25 cellular contexts compared by ENCODE assay signal in genomic region chr9:30329441-30329840, GRCh38.
"Had no signal": no experiment of that assay in that cellular context is flagged by ENCODE, and none has a peak within 500 bp of the region (broad histone marks: within the 10 kb centered on the region; RNA-seq: fewer than 3 reads in every experiment).

No MANE protein-coding gene starts in this region.

- H3K27me3 ChIP-seq: colonic mucosa, gastroesophageal sphincter, ovary, sigmoid colon, stomach, testis, tibial nerve, upper lobe of left lung had no signal

- H3K4me3 ChIP-seq: colonic mucosa, gastroesophageal sphincter, lower lobe of right lung, mucosa of descending colon, ovary, sigmoid colon, stomach, testis, tibial nerve, upper lobe of left lung had no signal

- H3K9me3 ChIP-seq: colonic mucosa, gastroesophageal sphincter, lower lobe of right lung, mucosa of descending colon, ovary, sigmoid colon, stomach, testis, tibial nerve, upper lobe of left lung had no signal

- H3K4me1 ChIP-seq: colonic mucosa, gastroesophageal sphincter, lower lobe of right lung, sigmoid colon, stomach, testis, tibial nerve, upper lobe of left lung had no signal

- DNase-seq: colonic mucosa; effector CD8-positive, alpha-beta T cell; endodermal cell; foreskin fibroblast; glutamatergic neuron; immature natural killer cell; left ventricle myocardium superior; lower lobe of right lung; mucosa of descending colon; naive thymus-derived CD4-positive, alpha-beta T cell; occipital lobe; ovary; right cardiac atrium; sigmoid colon; stimulated activated CD4-positive, alpha-beta T cell treated with anti-CD3 and anti-CD28 coated beads, Interleukin-2, amount 100 ng/mL, for 24 hours; stimulated activated CD4-positive, alpha-beta T cell treated with anti-CD3 and anti-CD28 coated beads, Interleukin-4, amount 100 ng/mL, for 24 hours; stimulated activated naive CD4-positive, alpha-beta T cell treated with Interleukin-2 at 50 U/mL for 16 hours; stomach; testis; upper lobe of left lung had no signal

- H3K27ac ChIP-seq: colonic mucosa, epithelial cell of prostate, gastroesophageal sphincter, lower lobe of right lung, ovary, sigmoid colon, stomach, testis, tibial nerve, upper lobe of left lung had no signal

- ATAC-seq: esophagus mucosa; gastroesophageal sphincter; left ventricle myocardium superior; lower lobe of right lung; mucosa of descending colon; naive thymus-derived CD4-positive, alpha-beta T cell; right cardiac atrium; stimulated activated effector memory CD8-positive, alpha-beta T cell treated with anti-CD3 and anti-CD28 coated beads, Interleukin-12 subunit alpha, Interleukin-12 subunit beta, amount 100 ng/mL, for 72 hours had no signal

- H3K36me3 ChIP-seq: colonic mucosa, gastroesophageal sphincter, lower lobe of right lung, ovary, sigmoid colon, stomach, tibial nerve, upper lobe of left lung had no signal
